In the genomic region with DNA sequence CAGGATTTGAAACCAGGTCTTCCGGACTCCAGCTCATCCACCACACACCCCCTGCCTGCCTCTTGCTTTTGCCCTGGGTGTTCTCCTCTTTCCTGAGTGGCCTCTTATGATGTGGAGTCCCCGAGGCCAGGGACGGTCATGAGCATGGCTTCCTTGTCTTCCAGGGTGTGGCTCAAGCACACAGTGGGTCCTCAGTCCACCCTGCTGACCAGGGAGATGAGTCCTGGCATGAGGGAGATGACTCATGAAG, we compare ENCODE assay signal across 11 cellular contexts. TPM values are rescaled to one million over a fixed set of nuclear protein-coding genes. Genes with fewer than 3 reads are reported as not detected.
A peak's percentile ranks its signal among the peaks of the same experiment; 100 is the strongest.
DNase-seq lines count a peak whose midpoint lies in the region; ATAC-seq, FAIRE-seq and TF ChIP-seq lines count a peak whose summit lies in the region.
"Had no signal": no experiment of that assay in that cellular context is flagged by ENCODE, and none has a peak within 500 bp of the region (broad histone marks: within the 10 kb centered on the region; RNA-seq: fewer than 3 reads in every experiment).

No MANE protein-coding gene starts in this region.

- DNase-seq in LoVo (ENCODE audit: low spot score) (peak; percentile 32), K562 (ENCODE audit: extremely low read depth in 1 of 4, low spot score in 3 of 4) (no peak), posterior vena cava (ENCODE audit: low spot score) (peak; percentile 76), GOT3 (lab: John Stamatoyannopoulos, UW) (no peak), left lobe of liver (ENCODE audit: low spot score) (no peak), endodermal cell (no peak)
- DNase-seq: NCI-H2227 treated with DMSO at 0.1 percent for 48 hours, SJCRH30, stomach had no signal

- H3K27me3 Mint-ChIP-seq in endodermal cell (ENCODE audit: insufficient read depth): peaks cover 6% of the 10 kb centered on the region

- no peak overlapping the region for H3K27ac Mint-ChIP-seq in endodermal cell

- no peak for TF ChIP-seq POLR2A in K562 (conservative IDR thresholded peaks at IDR 0.05)

- no peak for TF ChIP-seq RAD21 in K562 (CRISPR knock-in tag; conservative IDR thresholded peaks at IDR 0.05 in 1 of 2, IDR thresholded peaks at IDR 0.05 in 1 of 2)

- in situ Hi-C loops in K562 (cut with MboI): loop anchor here (5.0 kb wide), 1 partner anchor 45 kb away; no protein-coding TSS in a partner anchor

- H3K9me3 ChIP-seq in DOHH2 (ENCODE audit: control insufficient read depth, insufficient read depth, low read length) (no peaks in the 10 kb centered on the region), K562 (replicated peaks; ENCODE audit: control insufficient read depth, insufficient read depth, low read depth, low read length) (no peaks in the 10 kb centered on the region), endodermal cell (ENCODE audit: control insufficient read depth, low read length) (no peaks in the 10 kb centered on the region)
- H3K9me3 ChIP-seq: SJCRH30, stomach had no signal

- H3K4me3 ChIP-seq in DOHH2 (ENCODE audit: low read length) (peak overlapping the region; percentile 84), K562 (no peak overlapping the region), endodermal cell (ENCODE audit: low read length) (no peak overlapping the region)
- H3K4me3 ChIP-seq: lung, SJCRH30, stomach had no signal

- TF ChIP-seq CTCF in DOHH2 (IDR thresholded peaks at IDR 0.05; ENCODE audit: low read depth, low read length, poor library complexity, severe bottlenecking) (no peak), K562 (IDR thresholded peaks at IDR 0.05 in 2 of 3, conservative IDR thresholded peaks at IDR 0.05 in 1 of 3; ENCODE audit: insufficient read depth in 2 of 3, low read depth in 1 of 3, low read length in 3 of 3) (no peak), endodermal cell (conservative IDR thresholded peaks at IDR 0.05) (no peak)

- H3K36me3 ChIP-seq in DOHH2 (ENCODE audit: control insufficient read depth, low read length): no peaks in the 10 kb centered on the region
- no peaks in the 10 kb centered on the region for H3K36me3 ChIP-seq in K562 (ENCODE audit: control insufficient read depth, insufficient read depth, low read length)
- no peaks in the 10 kb centered on the region for H3K36me3 ChIP-seq in endodermal cell (ENCODE audit: control insufficient read depth, insufficient read depth, low read length)
- H3K36me3 ChIP-seq: SJCRH30, stomach had no signal

- intact Hi-C loops in K562 (cut with micrococcal nuclease) (no loop called here), posterior vena cava (cut with DNase I) (loop anchor here in 1 of 2 donors (10.0 kb wide), 1 partner anchor 197 kb away; no protein-coding TSS in a partner anchor)

- H3K27ac ChIP-seq in DOHH2 (ENCODE audit: low read depth, low read length) (peak overlapping the region; percentile 99), K562 (ENCODE audit: extremely low read depth, low read depth, low read length) (peak overlapping the region; percentile 97), endodermal cell (ENCODE audit: low read depth, low read length) (no peak overlapping the region)

- H4K20me1 ChIP-seq in DOHH2 (ENCODE audit: control insufficient read depth, insufficient read depth, low read depth, low read length) (no peaks in the 10 kb centered on the region), K562 (replicated peaks; ENCODE audit: control insufficient read depth, insufficient read depth, low read length) (no peaks in the 10 kb centered on the region)

- H3K4me2 ChIP-seq in DOHH2 (ENCODE audit: low read length) (peak overlapping the region; percentile 97), K562 (ENCODE audit: insufficient read depth, low read length) (peak overlapping the region; percentile 82)

- peaks cover 79% of the 10 kb centered on the region for H3K4me1 ChIP-seq in DOHH2 (ENCODE audit: control insufficient read depth, low read length)
- H3K4me1 ChIP-seq in K562 (replicated peaks in 1 of 2; ENCODE audit: control insufficient read depth in 2 of 2, insufficient read depth in 2 of 2, low read length in 2 of 2): peaks cover 47 to 62% of the 10 kb centered on the region in 2 experiments
- peaks cover 14% of the 10 kb centered on the region for H3K4me1 ChIP-seq in endodermal cell (ENCODE audit: control insufficient read depth, insufficient read depth, low read length)

- H3K9ac ChIP-seq in K562 (ENCODE audit: insufficient read depth in 1 of 2, low read depth in 2 of 2, low read length in 2 of 2) (peak overlapping the region; percentile 81 to 93), endodermal cell (ENCODE audit: extremely low read depth, low read length, poor library complexity, severe bottlenecking) (no peak overlapping the region)

- H3K79me2 ChIP-seq in DOHH2 (ENCODE audit: control insufficient read depth, low read length) (peaks cover 12% of the 10 kb centered on the region), K562 (ENCODE audit: control insufficient read depth, insufficient read depth, low read length) (no peaks in the 10 kb centered on the region)

- H3K4me3 Mint-ChIP-seq in endodermal cell: no peak overlapping the region

- H3K9me2 ChIP-seq in DOHH2 (replicated peaks; ENCODE audit: control insufficient read depth, low read length): no peaks in the 10 kb centered on the region

- FAIRE-seq in K562 (lab: Jason Lieb, UNC): no peak

- CTCF ChIA-PET in K562 (lab: Yijun Ruan, JAX; ENCODE audit: low intra/inter-chr PET ratio): interaction anchor here (0.6 kb wide), 2 partner anchors 468 to 609 kb away, joined by 3 to 4 read pairs; no protein-coding TSS in a partner anchor

- peaks cover 37% of the 10 kb centered on the region for H3F3A ChIP-seq in DOHH2 (ENCODE audit: control insufficient read depth, insufficient read depth)

- H3K9me3 Mint-ChIP-seq in endodermal cell: no peaks in the 10 kb centered on the region

- H3K4me1 Mint-ChIP-seq in endodermal cell: peaks cover 23% of the 10 kb centered on the region

- ATAC-seq in K562: no peak
- ATAC-seq in left lobe of liver: no peak

- H3K36me3 Mint-ChIP-seq in endodermal cell (ENCODE audit: low read depth): no peaks in the 10 kb centered on the region

- WGBS in K562 (ENCODE audit: insufficient coverage, low coverage, missing lambda C conversion rate): 63% methylated on average over 3 of the region's 3 CpGs
- 91 to 100% methylated on average over 2 to 3 of the region's 3 CpGs for WGBS in endodermal cell (ENCODE audit: insufficient coverage in 1 of 2, insufficient read length in 1 of 2), 2 experiments

- H2AFZ ChIP-seq in K562 (ENCODE audit: low read depth, low read length): peak overlapping the region; percentile 58

- POLR2A ChIA-PET in K562 (lab: Yijun Ruan, JAX): interaction anchor here (0.5 to 9.2 kb wide), 32 partner anchors 8 to 462 kb away, joined by 3 to 267 read pairs (median 8); partner anchors contain the start of genes ANAPC16, ASCC1 and DDIT4

- BruUV-seq in K562 (replicated peaks; lab: Mats Ljungman, UMichigan): no TSS peak

- H3K9me1 ChIP-seq in K562 (ENCODE audit: control insufficient read depth, insufficient read depth, low read length): peaks cover 8% of the 10 kb centered on the region

- TF ChIP-seq EP300 in K562 (IDR thresholded peaks at IDR 0.05; ENCODE audit: low read length): no peak

- no peaks in the 10 kb centered on the region for H3K27me3 ChIP-seq in DOHH2 (ENCODE audit: control insufficient read depth, low read length)
- H3K27me3 ChIP-seq in K562 (ENCODE audit: control insufficient read depth in 2 of 2, insufficient read depth in 2 of 2, low read length in 2 of 2): no peaks in the 10 kb centered on the region
- H3K27me3 ChIP-seq in endodermal cell (ENCODE audit: control insufficient read depth, insufficient read depth, low read length, poor library complexity, severe bottlenecking): no peaks in the 10 kb centered on the region
- H3K27me3 ChIP-seq: SJCRH30, stomach had no signal

RNA-seq across cellular contexts. Expression of gene DNAJB12, which starts 32.8 kb away (rescaled TPM):
- total RNA-seq in K562 (2011; cell fraction: chromatin; rRNA removed; ENCODE audit: low replicate concordance): 37.8 and 67.4 TPM in 2 replicates
- 41.7 and 47.7 TPM in 2 replicates for total RNA-seq in K562 (2011; cell fraction: nucleolus; rRNA removed)
- total RNA-seq in K562 (2011; cell fraction: nucleoplasm; rRNA removed): 40.8 and 49.2 TPM in 2 replicates
- 22.1 and 30.2 TPM in 2 replicates for total RNA-seq in K562 (2014; rRNA removed)
- total RNA-seq in K562 (2014; rRNA removed; fragmentation: Illumina TruSeq; extraction: Trizol): 12.9 and 15.1 TPM in 2 replicates
- total RNA-seq in K562 (2015; rRNA removed; fragmentation: Illumina TruSeq; extraction: Trizol): 20.5 and 22.0 TPM in 2 replicates
- total RNA-seq in K562 (2021): 31.0 and 31.5 TPM in 2 replicates
- 10.2 and 13.3 TPM in 2 replicates for polyA plus RNA-seq in K562 (2011; rRNA removed)
- 12.4 and 17.8 TPM in 2 replicates for polyA plus RNA-seq in K562 (2011; cell fraction: cytosol; rRNA removed)
- polyA plus RNA-seq in K562 (2011; cell fraction: nucleus; rRNA removed): 27.1 and 42.9 TPM in 2 replicates
- polyA plus RNA-seq in K562 (2012): 21.6 and 29.2 TPM in 2 replicates
- 24.1 and 26.2 TPM in 2 replicates for polyA plus RNA-seq in K562 (2014; fragmentation: Illumina TruSeq; extraction: Trizol)
- polyA plus RNA-seq in K562 (2014; fragmentation: Nextera tagmentation; extraction: Ambion mirVana): 1 to 10 TPM; 3.5 to 4.7 TPM
- polyA plus RNA-seq in K562 (2014; rRNA removed): 18.4 and 20.3 TPM in 2 replicates
- polyA minus RNA-seq in K562 (2011; rRNA and poly(A)+ RNA removed): 7.6 and 8.6 TPM in 2 replicates
- polyA minus RNA-seq in K562 (2011; cell fraction: cytosol; rRNA and poly(A)+ RNA removed): 11.4 and 13.2 TPM in 2 replicates
- polyA minus RNA-seq in K562 (2011; cell fraction: nucleus; rRNA and poly(A)+ RNA removed): 14.1 and 15.7 TPM in 2 replicates
- 10 to 100 TPM; 25.3 to 26.4 TPM for total RNA-seq in posterior vena cava
- total RNA-seq in left lobe of liver: 20.4 TPM
- 10 to 100 TPM; 22.6 to 27.5 TPM for total RNA-seq in endodermal cell
- polyA plus RNA-seq in endodermal cell (2013, experiment 1 of 2): 18.3 TPM
- 17.5 TPM for polyA plus RNA-seq in endodermal cell (2013, experiment 2 of 2)

RNA-seq across cellular contexts. Expression of gene DDIT4, which starts 48.2 kb away (rescaled TPM):
- 185 and 371 TPM in 2 replicates for total RNA-seq in K562 (2011; cell fraction: chromatin; rRNA removed; ENCODE audit: low replicate concordance)
- total RNA-seq in K562 (2011; cell fraction: nucleolus; rRNA removed): 455 and 610 TPM in 2 replicates
- total RNA-seq in K562 (2011; cell fraction: nucleoplasm; rRNA removed): 314 and 392 TPM in 2 replicates
- total RNA-seq in K562 (2014; rRNA removed): 593 and 675 TPM in 2 replicates
- 159 and 200 TPM in 2 replicates for total RNA-seq in K562 (2014; rRNA removed; fragmentation: Illumina TruSeq; extraction: Trizol)
- total RNA-seq in K562 (2015; rRNA removed; fragmentation: Illumina TruSeq; extraction: Trizol): 13.2 and 14.7 TPM in 2 replicates
- total RNA-seq in K562 (2021): 453 and 674 TPM in 2 replicates
- 228 and 529 TPM in 2 replicates for polyA plus RNA-seq in K562 (2011; rRNA removed)
- 345 and 451 TPM in 2 replicates for polyA plus RNA-seq in K562 (2011; cell fraction: cytosol; rRNA removed)
- polyA plus RNA-seq in K562 (2011; cell fraction: nucleus; rRNA removed): 384 and 450 TPM in 2 replicates
- polyA plus RNA-seq in K562 (2012): 184 and 695 TPM in 2 replicates
- polyA plus RNA-seq in K562 (2014; fragmentation: Illumina TruSeq; extraction: Trizol): 107 and 370 TPM in 2 replicates
- 10 to 100 TPM in 1 of 2 experiments, 1 to 10 TPM in 1; 8.2 to 12.3 TPM for polyA plus RNA-seq in K562 (2014; fragmentation: Nextera tagmentation; extraction: Ambion mirVana)
- 362 and 564 TPM in 2 replicates for polyA plus RNA-seq in K562 (2014; rRNA removed)
- polyA minus RNA-seq in K562 (2011; rRNA and poly(A)+ RNA removed): 156 and 267 TPM in 2 replicates
- 180 and 395 TPM in 2 replicates for polyA minus RNA-seq in K562 (2011; cell fraction: cytosol; rRNA and poly(A)+ RNA removed)
- 272 and 555 TPM in 2 replicates for polyA minus RNA-seq in K562 (2011; cell fraction: nucleus; rRNA and poly(A)+ RNA removed)
- total RNA-seq in posterior vena cava: 100 to 1,000 TPM; 208 to 244 TPM
- total RNA-seq in left lobe of liver: 162 TPM
- 10 to 100 TPM; 20.5 to 30.2 TPM for total RNA-seq in endodermal cell
- 178 TPM for polyA plus RNA-seq in endodermal cell (2013, experiment 1 of 2)
- 119 TPM for polyA plus RNA-seq in endodermal cell (2013, experiment 2 of 2)

Comparison
In these comparisons a context has a peak if more than half of its experiments do, and no peak if none do; other contexts are left out.
1. DNase-seq: peak in LoVo (single experiment) and posterior vena cava (single experiment); none in K562 (0 of 4), GOT3 (single experiment), left lobe of liver (single experiment) and endodermal cell (single experiment).